Comparison of ENCODE assay signal across 17 cellular contexts in the genomic region with DNA sequence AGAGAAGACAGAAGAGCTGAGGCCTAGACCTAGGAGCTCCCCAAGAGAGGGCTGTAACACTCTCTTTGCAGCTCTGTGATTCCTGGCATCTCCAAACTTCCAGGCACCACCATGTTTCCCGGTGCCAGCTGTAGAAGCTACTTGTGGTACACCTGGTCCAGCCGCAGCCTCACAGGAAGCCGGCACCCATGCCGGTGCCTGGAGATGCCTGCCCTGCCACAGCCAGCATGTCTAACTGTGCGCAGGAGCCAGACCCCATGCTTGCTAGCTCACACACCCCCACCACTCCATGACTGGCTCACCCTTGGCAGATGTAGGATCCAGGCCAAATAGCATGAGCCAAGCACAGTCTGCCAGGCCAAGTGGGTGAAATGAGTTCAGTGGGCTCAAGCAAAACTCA.
"Had no signal": no experiment of that assay in that cellular context is flagged by ENCODE, and none has a peak within 500 bp of the region (broad histone marks: within the 10 kb centered on the region; RNA-seq: fewer than 3 reads in every experiment).

No MANE protein-coding gene starts in this region.

- H3K4me2 ChIP-seq: hepatocyte had no signal

- H3K4me1 ChIP-seq: gastroesophageal sphincter, heart left ventricle, psoas muscle, sigmoid colon, suprapubic skin, transverse colon, uterus had no signal

- H3K27ac ChIP-seq: dorsolateral prefrontal cortex, gastroesophageal sphincter, heart left ventricle, hepatocyte, psoas muscle, sigmoid colon, suprapubic skin, transverse colon, uterus had no signal

- H3K9me3 ChIP-seq: gastroesophageal sphincter, mucosa of descending colon, psoas muscle, sigmoid colon, suprapubic skin, transverse colon, uterus had no signal

- H3K4me3 ChIP-seq: dorsolateral prefrontal cortex, gastroesophageal sphincter, heart left ventricle, hepatocyte, lung, mucosa of descending colon, psoas muscle, sigmoid colon, suprapubic skin, transverse colon, uterus had no signal

- H3K27me3 ChIP-seq: dorsolateral prefrontal cortex, gastroesophageal sphincter, heart left ventricle, hepatocyte, sigmoid colon, suprapubic skin, transverse colon, uterus had no signal

- H2AFZ ChIP-seq: hepatocyte had no signal

- ATAC-seq: heart left ventricle, left lobe of liver, mucosa of descending colon, psoas muscle, right cardiac atrium had no signal

- DNase-seq: dorsolateral prefrontal cortex; effector CD4-positive, alpha-beta T cell; heart left ventricle; kidney; mucosa of descending colon; naive B cell; psoas muscle; right cardiac atrium; sigmoid colon; stimulated activated CD4-positive, alpha-beta T cell treated with anti-CD3 and anti-CD28 coated beads, Interleukin-4, amount 100 ng/mL, for 4 hours; transverse colon; uterus had no signal

- H3K36me3 ChIP-seq: gastroesophageal sphincter, heart left ventricle, sigmoid colon, suprapubic skin, transverse colon, uterus had no signal

- H3K79me2 ChIP-seq: hepatocyte had no signal
